8 cellular contexts compared by ENCODE assay signal in genomic region chr19:15331419-15332310, GRCh38. TPM values are rescaled to one million over a fixed set of nuclear protein-coding genes. Genes with fewer than 3 reads are reported as not detected.
A peak's percentile ranks its signal among the peaks of the same experiment; 100 is the strongest.
DNase-seq lines count a peak whose midpoint lies in the region; ATAC-seq and TF ChIP-seq lines count a peak whose summit lies in the region.

No MANE protein-coding gene starts in this region.

- no peaks in the 10 kb centered on the region for H3K9me3 ChIP-seq in SK-N-MC (ENCODE audit: low read depth, low read length)
- no peaks in the 10 kb centered on the region for H3K9me3 ChIP-seq in heart left ventricle

- H3K36me3 Mint-ChIP-seq in activated naive CD4-positive, alpha-beta T cell treated with anti-CD3 and anti-CD28 coated beads, Interleukin-2, amount 50 U/mL, for 24 hours: peaks cover 3% of the 10 kb centered on the region

- H3K4me3 Mint-ChIP-seq in activated naive CD4-positive, alpha-beta T cell treated with anti-CD3 and anti-CD28 coated beads, Interleukin-2, amount 50 U/mL, for 24 hours: peak overlapping the region; percentile 93

- DNase-seq in NK-92 treated with Interleukin-12 subunit alpha and Interleukin-12 subunit beta, amount 100 ng/mL, for 24 hours (lab: John Stamatoyannopoulos, UW): peak; percentile 61
- DNase-seq in NK-92 (lab: John Stamatoyannopoulos, UW; ENCODE audit: unreplicated experiment) (no peak), SK-N-MC (ENCODE audit: low read depth, low spot score) (no peak), heart left ventricle (peak; percentile 51 to 83 (median 64)), posterior vena cava (ENCODE audit: low spot score) (peak; percentile 89), ureter (ENCODE audit: low spot score) (peak; percentile 57)

- TF ChIP-seq POLR2A in heart left ventricle (IDR thresholded peaks at IDR 0.05): no peak

- no peaks in the 10 kb centered on the region for H3K9me3 Mint-ChIP-seq in activated naive CD4-positive, alpha-beta T cell treated with anti-CD3 and anti-CD28 coated beads, Interleukin-2, amount 50 U/mL, for 24 hours

- peaks cover 6 to 67% (median 54%) of the 10 kb centered on the region in 12 donors for H3K4me1 ChIP-seq in heart left ventricle

- peak overlapping the region; percentile 78; the same call in 1 of the 2 replicates for H3K27ac ChIP-seq in SK-N-MC
- H3K27ac ChIP-seq in heart left ventricle: peak overlapping the region; percentile 84 to 97 (median 92)

- peak overlapping the region; percentile 93 for H3K9ac ChIP-seq in SK-N-MC (ENCODE audit: insufficient read length)

- intact Hi-C loops in heart left ventricle (cut with DNase I) (loop anchor here in 8 of 10 donors (5.0 to 10.0 kb wide), 7 partner anchors 34 to 121 kb away; partner anchors contain the start of gene AKAP8 (in 3 of the 8)), posterior vena cava (cut with DNase I) (loop anchor here (5.0 to 10.0 kb wide), 2 partner anchors 67 to 69 kb away; no protein-coding TSS in a partner anchor)

- peak overlapping the region; percentile 95 for H3K27ac Mint-ChIP-seq in activated naive CD4-positive, alpha-beta T cell treated with anti-CD3 and anti-CD28 coated beads, Interleukin-2, amount 50 U/mL, for 24 hours

- no peaks in the 10 kb centered on the region for H3K27me3 Mint-ChIP-seq in activated naive CD4-positive, alpha-beta T cell treated with anti-CD3 and anti-CD28 coated beads, Interleukin-2, amount 50 U/mL, for 24 hours

- 0 to 1% (median 1%) methylated on average over 10 to 122 of the region's 122 CpGs for WGBS in heart left ventricle, 4 donors

- no peaks in the 10 kb centered on the region for H3K27me3 ChIP-seq in heart left ventricle

- H3K4me1 Mint-ChIP-seq in activated naive CD4-positive, alpha-beta T cell treated with anti-CD3 and anti-CD28 coated beads, Interleukin-2, amount 50 U/mL, for 24 hours: peaks cover 52% of the 10 kb centered on the region

- ATAC-seq in HG03280 (IDR thresholded peaks at IDR 0.05; ENCODE audit: unreplicated experiment) (peak; percentile 37), heart left ventricle (peak in 3 of 4 donors; percentile 36 to 52 (median 41))

- H3K4me3 ChIP-seq in SK-N-MC: peak overlapping the region; percentile 98
- H3K4me3 ChIP-seq in heart left ventricle: peak overlapping the region; percentile 73 to 99 (median 96)

- no peaks in the 10 kb centered on the region for H3K36me3 ChIP-seq in SK-N-MC (ENCODE audit: insufficient read depth, low read length)
- H3K36me3 ChIP-seq in heart left ventricle: peaks cover 0 to 3% (median 0%) of the 10 kb centered on the region in 9 donors

- TF ChIP-seq CTCF in heart left ventricle (IDR thresholded peaks at IDR 0.05): no peak

RNA-seq across cellular contexts. Expression of gene BRD4, which starts 0.7 kb away (rescaled TPM):
- total RNA-seq in heart left ventricle (10 to 100 TPM; 31.4 to 78.9 (median 61.8) TPM), posterior vena cava (10 to 100 TPM; 77.5 to 89.6 TPM), ureter (134 TPM)
- polyA plus RNA-seq in heart left ventricle: 10 to 100 TPM; 31.1 to 76.9 TPM

RNA-seq across cellular contexts. Expression of gene AKAP8, which starts 47.9 kb away (rescaled TPM):
- total RNA-seq in heart left ventricle: 10 to 100 TPM; 15.3 to 24.8 (median 18.9) TPM
- polyA plus RNA-seq in heart left ventricle: 10 to 100 TPM in 1 of 2 donors, 1 to 10 TPM in 1; 9.6 to 17.5 TPM
- total RNA-seq in posterior vena cava: 10 to 100 TPM; 24.2 to 33.6 TPM
- total RNA-seq in ureter: 69.7 TPM

Comparison
In these comparisons a context has a peak if more than half of its experiments do, and no peak if none do; other contexts are left out.
1. DNase-seq: peak in NK-92 treated with Interleukin-12 subunit alpha and Interleukin-12 subunit beta, amount 100 ng/mL, for 24 hours (single experiment), heart left ventricle (5 of 5), posterior vena cava (single experiment) and ureter (single experiment); none in NK-92 (single experiment) and SK-N-MC (single experiment).